ENCODE assay signal across 8 cellular contexts in genomic region chr2:171319164-171319810, GRCh38.
DNase-seq lines count a peak whose midpoint lies in the region; ATAC-seq and TF ChIP-seq lines count a peak whose summit lies in the region.

No MANE protein-coding gene starts in this region.

- ATAC-seq in GM19468 (IDR thresholded peaks at IDR 0.05; ENCODE audit: extremely low read depth, unreplicated experiment): peak; percentile 30
- ATAC-seq in HG03571 (IDR thresholded peaks at IDR 0.05; ENCODE audit: unreplicated experiment): peak; percentile 42
- ATAC-seq in mucosa of descending colon: peak; percentile 44

- H3K27ac Mint-ChIP-seq in CD4-positive, alpha-beta memory T cell: peak overlapping the region; percentile 43 to 94 (median 77)

- CTCF ChIA-PET in CD4-positive, alpha-beta memory T cell (lab: Charles Lee; ENCODE audit: partially characterized antibody): interaction anchor here (0.7 to 2.8 kb wide), 3 partner anchors 7 to 18 kb away, joined by 3 to 13 read pairs (median 4); no protein-coding TSS in a partner anchor

- H3K4me1 ChIP-seq in CD4-positive, alpha-beta memory T cell (ENCODE audit: insufficient read depth, low read length): peaks cover 43% of the 10 kb centered on the region
- no peaks in the 10 kb centered on the region for H3K4me1 ChIP-seq in mucosa of descending colon (ENCODE audit: low read depth)
- H3K4me1 ChIP-seq in testis: peaks cover 7% of the 10 kb centered on the region

- POLR2A ChIA-PET in CD4-positive, alpha-beta memory T cell (lab: Charles Lee; ENCODE audit: partially characterized antibody): interaction anchor here (0.6 to 2.4 kb wide), 4 partner anchors 8 to 165 kb away, joined by 3 to 16 read pairs (median 6); partner anchors contain the start of gene TLK1

- peak overlapping the region; percentile 66 to 82 (median 77) for H3K4me3 Mint-ChIP-seq in CD4-positive, alpha-beta memory T cell

- H3K36me3 Mint-ChIP-seq in CD4-positive, alpha-beta memory T cell: peaks cover 7 to 13% of the 10 kb centered on the region in 2 donors

- no peaks in the 10 kb centered on the region for H3K9me3 ChIP-seq in CD4-positive, alpha-beta memory T cell (ENCODE audit: control insufficient read depth in 1 of 2, low read length in 2 of 2)
- H3K9me3 ChIP-seq in mucosa of descending colon: no peaks in the 10 kb centered on the region
- no peaks in the 10 kb centered on the region for H3K9me3 ChIP-seq in testis

- 69 to 70% methylated on average over 12 of the region's 12 CpGs for WGBS in testis, 2 donors

- H3K4me3 ChIP-seq in CD4-positive, alpha-beta memory T cell (ENCODE audit: low read length in 2 of 2): no peak overlapping the region
- H3K4me3 ChIP-seq in mucosa of descending colon: no peak overlapping the region
- H3K4me3 ChIP-seq in testis: no peak overlapping the region

- peak; percentile 47 to 75 (median 56) for DNase-seq in CD4-positive, alpha-beta memory T cell
- DNase-seq in activated naive CD4-positive, alpha-beta T cell treated with anti-CD3 and anti-CD28 coated beads, Interleukin-2, amount 50 U/mL, for 16 hours: peak; percentile 59
- DNase-seq in mucosa of descending colon (peak in 1 of 3 donors; percentile 10), T1000 (lab: John Stamatoyannopoulos, UW) (no peak), GDM1 (lab: John Stamatoyannopoulos, UW) (no peak), testis (no peak)

- H3K4me1 Mint-ChIP-seq in CD4-positive, alpha-beta memory T cell: peaks cover 41 to 51% (median 48%) of the 10 kb centered on the region in 4 donors

- no peaks in the 10 kb centered on the region for H3K36me3 ChIP-seq in CD4-positive, alpha-beta memory T cell (ENCODE audit: insufficient read depth, low read length)
- H3K36me3 ChIP-seq in mucosa of descending colon (ENCODE audit: low read depth) (no peaks in the 10 kb centered on the region), testis (ENCODE audit: low read depth, missing control alignments) (no peaks in the 10 kb centered on the region)

- H3K9me3 Mint-ChIP-seq in CD4-positive, alpha-beta memory T cell: no peaks in the 10 kb centered on the region

- no peaks in the 10 kb centered on the region for H3K27me3 Mint-ChIP-seq in CD4-positive, alpha-beta memory T cell

- intact Hi-C loops in CD4-positive, alpha-beta memory T cell (cut with micrococcal nuclease): loop anchor here (2.0 to 5.0 kb wide), 3 partner anchors 72 to 347 kb away; partner anchors contain the start of gene TLK1
- intact Hi-C loops in mucosa of descending colon (cut with DNase I, micrococcal nuclease) (no loop called here), testis (cut with DNase I; ENCODE audit: low total_unique reads) (no loop called here)

- no peak for TF ChIP-seq CTCF in mucosa of descending colon (IDR thresholded peaks at IDR 0.05)
- no peak for TF ChIP-seq CTCF in testis (IDR thresholded peaks at IDR 0.05)

- TF ChIP-seq POLR2A in testis (IDR thresholded peaks at IDR 0.05): no peak

- H3K27ac ChIP-seq in CD4-positive, alpha-beta memory T cell (ENCODE audit: low read depth, low read length): peak overlapping the region; percentile 37
- H3K27ac ChIP-seq in testis: peak overlapping the region in 1 of 2 donors; percentile 71

- H3K27me3 ChIP-seq in CD4-positive, alpha-beta memory T cell (ENCODE audit: insufficient read depth, low read length): no peaks in the 10 kb centered on the region
- no peaks in the 10 kb centered on the region for H3K27me3 ChIP-seq in testis

Comparison
In these comparisons a context has a peak if more than half of its experiments do, and no peak if none do; other contexts are left out.
1. DNase-seq: peak in CD4-positive, alpha-beta memory T cell (5 of 5) and activated naive CD4-positive, alpha-beta T cell treated with anti-CD3 and anti-CD28 coated beads, Interleukin-2, amount 50 U/mL, for 16 hours (single experiment); none in T1000 (single experiment), GDM1 (single experiment) and testis (single experiment).
2. Peak in every context shown above with its lines, with median percentiles within 50 percentile points of each other: ATAC-seq.